ENCODE assay signal across 13 cellular contexts in the genomic region with DNA sequence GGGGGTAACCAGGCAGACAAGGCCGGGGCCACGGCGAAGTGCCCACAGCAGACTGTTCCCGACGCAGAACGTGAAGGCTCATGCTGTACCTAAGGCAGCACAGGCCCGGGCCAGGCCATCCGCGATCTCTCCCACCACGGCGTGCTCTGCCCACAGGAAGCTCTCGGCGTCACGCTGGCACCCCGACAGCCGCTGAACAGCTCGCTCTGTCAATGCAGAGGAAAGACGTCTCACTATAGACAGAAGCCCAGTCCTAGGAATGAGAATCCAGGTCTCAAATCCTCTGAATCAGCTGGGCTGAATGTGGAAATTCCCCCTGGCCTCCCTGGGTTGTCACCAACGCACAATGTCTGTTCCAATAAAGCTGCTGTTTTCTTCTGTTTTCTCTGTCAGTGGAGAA. TPM values are rescaled to one million over a fixed set of nuclear protein-coding genes. Genes with fewer than 3 reads are reported as not detected.
DNase-seq lines count a peak whose midpoint lies in the region; TF ChIP-seq lines count a peak whose summit lies in the region.
"Had no signal": no experiment of that assay in that cellular context is flagged by ENCODE, and none has a peak within 500 bp of the region (broad histone marks: within the 10 kb centered on the region; RNA-seq: fewer than 3 reads in every experiment).

No MANE protein-coding gene starts in this region.

- peaks cover 0 to 11% of the 10 kb centered on the region in 2 donors for H3K36me3 ChIP-seq in adrenal gland (replicated peaks in 1 of 2)
- H3K36me3 ChIP-seq in right atrium auricular region = peaks cover 11% of the 10 kb centered on the region
- peaks cover 7% of the 10 kb centered on the region for H3K36me3 ChIP-seq in rectal smooth muscle tissue (ENCODE audit: control insufficient read depth, insufficient read depth, low read length)
- peaks cover 13 to 28% of the 10 kb centered on the region in 2 experiments for H3K36me3 ChIP-seq in SK-N-SH (replicated peaks in 1 of 2; ENCODE audit: control insufficient read depth in 1 of 2, insufficient read depth in 2 of 2, low read length in 1 of 2)

- no peak for TF ChIP-seq POLR2A in adrenal gland (IDR thresholded peaks at IDR 0.05)

- H3K27ac Mint-ChIP-seq in CD14-positive monocyte = peak overlapping the region; percentile 97 to 99 (median 98)
- H3K27ac Mint-ChIP-seq: activated CD8-positive, alpha-beta memory T cell treated with anti-CD3 and anti-CD28 coated beads, Interleukin-2, amount 10 ng/mL, durations not matched to agents 7 days and 5 days had no signal

- H3K9ac ChIP-seq in rectal smooth muscle tissue (ENCODE audit: low read length) (peak overlapping the region; percentile 26), SK-N-SH (no peak overlapping the region)

- H3K4me1 ChIP-seq in adrenal gland (replicated peaks in 1 of 2) = peaks cover 25 to 46% of the 10 kb centered on the region in 2 donors
- peaks cover 0 to 75% of the 10 kb centered on the region in 2 donors for H3K4me1 ChIP-seq in right atrium auricular region
- peaks cover 40% of the 10 kb centered on the region for H3K4me1 ChIP-seq in rectal smooth muscle tissue (ENCODE audit: control insufficient read depth, insufficient read depth, low read length)
- peaks cover 14 to 27% of the 10 kb centered on the region in 2 experiments; a peak in 3 of 4 replicates for H3K4me1 ChIP-seq in SK-N-SH (ENCODE audit: control insufficient read depth in 1 of 2, insufficient read depth in 2 of 2, low read depth in 1 of 2, low read length in 1 of 2)

- peak overlapping the region; percentile 71 to 85 for H3K4me3 Mint-ChIP-seq in CD14-positive monocyte
- H3K4me3 Mint-ChIP-seq: activated CD8-positive, alpha-beta memory T cell treated with anti-CD3 and anti-CD28 coated beads, Interleukin-2, amount 10 ng/mL, durations not matched to agents 7 days and 5 days had no signal

- H3K9me2 ChIP-seq in SK-N-SH = no peaks in the 10 kb centered on the region

- peaks cover 30% of the 10 kb centered on the region for H3K4me1 Mint-ChIP-seq in CD14-positive monocyte

- no peaks in the 10 kb centered on the region for H3K9me3 ChIP-seq in adrenal gland (replicated peaks in 1 of 3)
- no peaks in the 10 kb centered on the region for H3K9me3 ChIP-seq in right atrium auricular region
- no peaks in the 10 kb centered on the region for H3K9me3 ChIP-seq in SK-N-SH

- no peak overlapping the region for H2AFZ ChIP-seq in SK-N-SH (ENCODE audit: low read depth)

- H4K20me1 ChIP-seq in SK-N-SH (ENCODE audit: insufficient read depth) = no peaks in the 10 kb centered on the region

- H3K36me3 Mint-ChIP-seq in CD14-positive monocyte = peaks cover 40 to 54% of the 10 kb centered on the region in 2 donors

- POLR2A ChIA-PET in SK-N-SH (lab: Yijun Ruan, JAX) = interaction anchor here (1.3 to 2.2 kb wide), 2 partner anchors 58 to 66 kb away, joined by 5 to 9 read pairs; a partner anchor contains a TSS

- TF ChIP-seq RAD21 in SK-N-SH (IDR thresholded peaks at IDR 0.05; ENCODE audit: low read length) = no peak

- no peak for TF ChIP-seq CTCF in CD14-positive monocyte (IDR thresholded peaks at IDR 0.05)
- TF ChIP-seq CTCF in adrenal gland (IDR thresholded peaks at IDR 0.05) = no peak
- no peak for TF ChIP-seq CTCF in right atrium auricular region (IDR thresholded peaks at IDR 0.05)
- TF ChIP-seq CTCF in SK-N-SH (IDR thresholded peaks at IDR 0.05) = no peak

- H3K27me3 Mint-ChIP-seq in CD14-positive monocyte (ENCODE audit: low read depth in 3 of 3) = peaks cover 0 to 5% (median 1%) of the 10 kb centered on the region in 3 donors
- H3K27me3 Mint-ChIP-seq: activated CD8-positive, alpha-beta memory T cell treated with anti-CD3 and anti-CD28 coated beads, Interleukin-2, amount 10 ng/mL, durations not matched to agents 7 days and 5 days had no signal

- no peak for DNase-seq in CD14-positive monocyte (ENCODE audit: low spot score)
- DNase-seq in adrenal gland = peak; percentile 56 to 76 (median 61)
- no peak for DNase-seq in right atrium auricular region (ENCODE audit: low spot score)
- DNase-seq in SK-N-SH = no peak
- DNase-seq in DMS 273 (lab: John Stamatoyannopoulos, UW; ENCODE audit: unreplicated experiment) = no peak
- DNase-seq in globus pallidus (ENCODE audit: low spot score) = no peak
- no peak for DNase-seq in stimulated activated CD4-positive, alpha-beta T cell treated with anti-CD3 and anti-CD28 coated beads, Interleukin-4, amount 100 ng/mL, for 1 hour
- DNase-seq: activated CD8-positive, alpha-beta memory T cell treated with anti-CD3 and anti-CD28 coated beads, Interleukin-2, amount 10 ng/mL, durations not matched to agents 7 days and 5 days; DMS 273 treated with DMSO at 0.1 percent for 48 hours; NCI-H1436 treated with DMSO at 0.1 percent for 48 hours had no signal

- peaks cover 40% of the 10 kb centered on the region for H3F3A ChIP-seq in SK-N-SH (replicated peaks; ENCODE audit: insufficient read depth)

- H3K79me2 ChIP-seq in SK-N-SH (ENCODE audit: insufficient read depth) = 0 out of 2 replicates have a peak, but pooled peaks cover 9% of the 10 kb centered on the region

- H3K27me3 ChIP-seq in adrenal gland (no peaks in the 10 kb centered on the region), right atrium auricular region (no peaks in the 10 kb centered on the region), rectal smooth muscle tissue (ENCODE audit: control insufficient read depth, insufficient read depth, low read length) (no peaks in the 10 kb centered on the region), SK-N-SH (ENCODE audit: insufficient read depth) (no peaks in the 10 kb centered on the region)

- 53 to 61% (median 55%) methylated on average over 15 to 19 of the region's 19 CpGs for WGBS in adrenal gland, 4 donors
- 90% methylated on average over 18 of the region's 19 CpGs for WGBS in SK-N-SH (ENCODE audit: low lambda C conversion rate)

- intact Hi-C loops in CD14-positive monocyte (cut with micrococcal nuclease) = loop anchor here (2.0 to 10.0 kb wide), 5 partner anchors 58 to 111 kb away; a partner anchor contains a TSS
- intact Hi-C loops in adrenal gland (cut with DNase I) = loop anchor here (5.0 kb wide), 1 partner anchor 56 kb away; no protein-coding TSS in a partner anchor

- H3K27ac ChIP-seq in adrenal gland (peak overlapping the region; percentile 86 to 98 (median 97)), right atrium auricular region (peak overlapping the region; percentile 88 to 95), rectal smooth muscle tissue (ENCODE audit: low read depth, low read length) (peak overlapping the region; percentile 93), SK-N-SH (ENCODE audit: low read depth in 2 of 2, low read length in 1 of 2) (peak overlapping the region in 1 of 2 experiments; percentile 18; a peak in 2 of 4 replicates)

- CTCF ChIA-PET in SK-N-SH (lab: Yijun Ruan, JAX) = interaction anchor here (0.7 to 7.9 kb wide), 27 partner anchors 8 to 209 kb away, joined by 3 to 112 read pairs (median 4); a partner anchor contains a TSS

- H3K4me2 ChIP-seq in SK-N-SH = no peak overlapping the region

- H3K9me3 Mint-ChIP-seq in CD14-positive monocyte = no peaks in the 10 kb centered on the region

- H3K4me3 ChIP-seq in adrenal gland (no peak overlapping the region), right atrium auricular region (peak overlapping the region in 1 of 2 donors; percentile 18), rectal smooth muscle tissue (ENCODE audit: low read length) (peak overlapping the region; percentile 34), SK-N-SH (ENCODE audit: low read depth in 2 of 2, low read length in 1 of 2) (no peak overlapping the region)

- no peak for TF ChIP-seq EP300 in SK-N-SH (IDR thresholded peaks at IDR 0.05; ENCODE audit: borderline replicate concordance in 1 of 2, low read depth in 1 of 2, low read length in 1 of 2)

TF ChIP-seq in SK-N-SH, 30 proteins besides CTCF, POLR2A, EP300 and RAD21:
- no peak for TF ChIP-seq GABPA (IDR thresholded peaks at IDR 0.05; ENCODE audit: low read depth)

RNA-seq across cellular contexts. Expression of a gene that starts 21.4 kb away (rescaled TPM):
- polyA plus RNA-seq in CD14-positive monocyte = 1 to 10 TPM; 8.0 to 9.9 TPM
- 100 to 1,000 TPM in 5 of 8 donors, 10 to 100 TPM in 3; 72.8 to 290 (median 120) TPM for total RNA-seq in adrenal gland
- polyA plus RNA-seq in adrenal gland = 100 to 1,000 TPM in 2 of 3 donors, 10 to 100 TPM in 1; 70.4 to 310 (median 121) TPM
- total RNA-seq in right atrium auricular region = 100 to 1,000 TPM; 348 to 498 TPM
- 380 and 392 TPM in 2 replicates for polyA plus RNA-seq in SK-N-SH (2012; rRNA removed)
- polyA plus RNA-seq in SK-N-SH (2012; cell fraction: cytosol; rRNA removed) = 248 and 316 TPM in 2 replicates
- 275 and 299 TPM in 2 replicates for polyA plus RNA-seq in SK-N-SH (2012; cell fraction: nucleus; rRNA removed)
- total RNA-seq: endothelial cell of umbilical vein had no signal
- polyA plus RNA-seq: endothelial cell of umbilical vein had no signal

RNA-seq across cellular contexts. Expression of a gene that starts 40.6 kb away (rescaled TPM):
- polyA plus RNA-seq in CD14-positive monocyte (under 1 TPM; 0.75 to 0.79 TPM), adrenal gland (1 to 10 TPM in 2 of 3 donors, under 1 TPM in 1; 0.59 to 6.4 (median 5.2) TPM), SK-N-SH (2012; rRNA removed) (0.16 and 0.26 TPM in 2 replicates)
- total RNA-seq in adrenal gland (1 to 10 TPM; 1.3 to 3.7 (median 2.4) TPM), right atrium auricular region (1 to 10 TPM; 1.0 to 1.5 TPM)
- 0.05 and 0.18 TPM in 2 replicates for polyA plus RNA-seq in SK-N-SH (2012; cell fraction: cytosol; rRNA removed)
- 1.0 and 1.5 TPM in 2 replicates for polyA plus RNA-seq in SK-N-SH (2012; cell fraction: nucleus; rRNA removed)
- total RNA-seq: endothelial cell of umbilical vein, pulmonary artery endothelial cell had no signal

RNA-seq across cellular contexts. Expression of a gene that starts 46.4 kb away (rescaled TPM):
- 1 to 10 TPM; 3.2 to 6.1 TPM for polyA plus RNA-seq in CD14-positive monocyte
- 10 to 100 TPM; 10.2 to 20.2 (median 16.3) TPM for total RNA-seq in adrenal gland
- polyA plus RNA-seq in adrenal gland = 10 to 100 TPM in 1 of 3 donors, 1 to 10 TPM in 2; 5.1 to 17.9 (median 8.4) TPM
- total RNA-seq in right atrium auricular region = 1 to 10 TPM; 6.2 to 7.1 TPM
- polyA plus RNA-seq in SK-N-SH (2012; rRNA removed) = 4.9 and 6.1 TPM in 2 replicates
- polyA plus RNA-seq in SK-N-SH (2012; cell fraction: cytosol; rRNA removed) = 3.0 and 3.9 TPM in 2 replicates
- polyA plus RNA-seq in SK-N-SH (2012; cell fraction: nucleus; rRNA removed) = 8.2 and 13.4 TPM in 2 replicates

RNA-seq across cellular contexts. Expression of a gene that starts 46.5 kb away (rescaled TPM):
- polyA plus RNA-seq in CD14-positive monocyte = 10 to 100 TPM; 23.8 to 27.4 TPM
- 100 to 1,000 TPM in 1 of 8 donors, 10 to 100 TPM in 7; 20.2 to 109 (median 50.3) TPM for total RNA-seq in adrenal gland
- 10 to 100 TPM; 12.9 to 32.8 (median 14.8) TPM for polyA plus RNA-seq in adrenal gland
- 10 to 100 TPM; 20.9 to 26.9 TPM for total RNA-seq in right atrium auricular region
- polyA plus RNA-seq in SK-N-SH (2012; rRNA removed) = 47.2 and 53.7 TPM in 2 replicates
- 48.7 and 51.8 TPM in 2 replicates for polyA plus RNA-seq in SK-N-SH (2012; cell fraction: cytosol; rRNA removed)
- polyA plus RNA-seq in SK-N-SH (2012; cell fraction: nucleus; rRNA removed) = 54.9 and 57.1 TPM in 2 replicates

RNA-seq across cellular contexts. Expression of a gene that starts 58.8 kb away (rescaled TPM):
- polyA plus RNA-seq in CD14-positive monocyte = 1 to 10 TPM; 6.2 to 8.8 TPM
- total RNA-seq in adrenal gland = 10 to 100 TPM; 28.0 to 88.8 (median 44.6) TPM
- 10 to 100 TPM in 2 of 3 donors, 1 to 10 TPM in 1; 4.9 to 52.3 (median 20.2) TPM for polyA plus RNA-seq in adrenal gland
- total RNA-seq in right atrium auricular region = 10 to 100 TPM; 10.9 to 17.9 TPM
- 7.2 and 9.3 TPM in 2 replicates for polyA plus RNA-seq in SK-N-SH (2012; rRNA removed)
- polyA plus RNA-seq in SK-N-SH (2012; cell fraction: cytosol; rRNA removed) = 2.4 and 4.3 TPM in 2 replicates
- polyA plus RNA-seq in SK-N-SH (2012; cell fraction: nucleus; rRNA removed) = 30.4 and 32.0 TPM in 2 replicates

Comparison
In these comparisons a context has a peak if more than half of its experiments do, and no peak if none do; other contexts are left out.
1. DNase-seq: peak in adrenal gland (7 of 7); none in CD14-positive monocyte (single experiment), right atrium auricular region (single experiment), SK-N-SH (single experiment), DMS 273 (single experiment), globus pallidus (single experiment) and stimulated activated CD4-positive, alpha-beta T cell treated with anti-CD3 and anti-CD28 coated beads, Interleukin-4, amount 100 ng/mL, for 1 hour (single experiment).
2. RNA of a gene that starts 21.4 kb away (polyA plus RNA-seq): 248 to 392 TPM in SK-N-SH and 70.4 to 310 TPM in adrenal gland; 8.0 to 9.9 TPM in CD14-positive monocyte; every median in the first group is over 4 times any median in the second.